9 cellular contexts compared by ENCODE assay signal in genomic region chr11:64851831-64852337, GRCh38. TPM values are rescaled to one million over a fixed set of nuclear protein-coding genes. Genes with fewer than 3 reads are reported as not detected.
A peak's percentile ranks its signal among the peaks of the same experiment; 100 is the strongest.
DNase-seq lines count a peak whose midpoint lies in the region; ATAC-seq, FAIRE-seq and TF ChIP-seq lines count a peak whose summit lies in the region.
"Had no signal": no experiment of that assay in that cellular context is flagged by ENCODE, and none has a peak within 500 bp of the region (broad histone marks: within the 10 kb centered on the region; RNA-seq: fewer than 3 reads in every experiment).

No MANE protein-coding gene starts in this region.

- TF ChIP-seq POLR2A in H1 (IDR thresholded peaks at IDR 0.05; ENCODE audit: control extremely low read depth in 1 of 2, low read depth in 2 of 2, low read length in 2 of 2) = no peak

- H3K36me3 ChIP-seq in H1 (ENCODE audit: control insufficient read depth in 2 of 4, insufficient read depth in 4 of 4, low read length in 3 of 4) (peaks cover 0 to 5% (median 0%) of the 10 kb centered on the region in 4 experiments; a peak in 1 of 8 replicates), thoracic aorta (peaks cover 18% of the 10 kb centered on the region)

- no peak for FAIRE-seq in H1 (lab: Jason Lieb, UNC)

- peak overlapping the region; percentile 88 for H2AK5ac ChIP-seq in H1 (ENCODE audit: low read depth, low read length)

- no peak for TF ChIP-seq EP300 in H1 (IDR thresholded peaks at IDR 0.05; ENCODE audit: borderline replicate concordance in 1 of 2, low read depth in 2 of 2, low read length in 2 of 2)

- peak overlapping the region; percentile 66; the same call in 1 of the 2 replicates for H2BK5ac ChIP-seq in H1 (ENCODE audit: low read depth, low read length)

- CTCF ChIA-PET in activated naive CD4-positive, alpha-beta T cell treated with anti-CD3 and anti-CD28 coated beads for 36 hours (lab: Charles Lee) = interaction anchor here (1.4 to 32.9 kb wide), 3 partner anchors 11 to 478 kb away, joined by 3 to 992 read pairs (median 288); partner anchors contain the start of gene EHD1
- CTCF ChIA-PET in H1 (lab: Charles Lee; ENCODE audit: partially characterized antibody) = interaction anchor here (1.2 to 32.3 kb wide), 8 partner anchors 11 to 144 kb away, joined by 3 to 1058 read pairs (median 24); partner anchors contain the start of genes ATG2A, BATF2, EHD1 and GPHA2

- H3K23me2 ChIP-seq in H1 (ENCODE audit: low read depth, low read length) = no peaks in the 10 kb centered on the region

- peak overlapping the region; percentile 35 for H4K91ac ChIP-seq in H1 (replicated peaks; ENCODE audit: insufficient read length, low read length)

- no peaks in the 10 kb centered on the region for H3K9me3 Mint-ChIP-seq in activated naive CD4-positive, alpha-beta T cell treated with anti-CD3 and anti-CD28 coated beads for 36 hours
- no peaks in the 10 kb centered on the region for H3K9me3 Mint-ChIP-seq in IgD-negative memory B cell

- no peak overlapping the region for H3K14ac ChIP-seq in H1 (ENCODE audit: insufficient read length)

- no peak for TF ChIP-seq CTCF in H1 (IDR thresholded peaks at IDR 0.05; ENCODE audit: control extremely low read depth in 1 of 3, insufficient read depth in 1 of 3, low read depth in 1 of 3, low read length in 3 of 3)
- no peak for TF ChIP-seq CTCF in thoracic aorta (IDR thresholded peaks at IDR 0.05)

- no peaks in the 10 kb centered on the region for H3K27me3 ChIP-seq in H1 (replicated peaks in 1 of 4; ENCODE audit: control insufficient read depth in 3 of 4, extremely low read depth in 1 of 4, insufficient read depth in 3 of 4, low read length in 3 of 4)
- no peaks in the 10 kb centered on the region for H3K27me3 ChIP-seq in thoracic aorta (replicated peaks; ENCODE audit: insufficient read depth)

- H3K4me1 ChIP-seq in H1 (replicated peaks in 1 of 4; ENCODE audit: control insufficient read depth in 3 of 4, insufficient read depth in 4 of 4, low read length in 3 of 4) (peaks cover 0 to 17% (median 7%) of the 10 kb centered on the region in 4 experiments; a peak in 6 of 7 replicates), thoracic aorta (ENCODE audit: control insufficient read depth in 1 of 2, low read depth in 2 of 2) (peaks cover 41 to 76% of the 10 kb centered on the region in 2 donors)

- H3K56ac ChIP-seq in H1 (replicated peaks; ENCODE audit: insufficient read length, low read depth, low read length) = no peak overlapping the region

- H3K4me3 Mint-ChIP-seq in activated naive CD4-positive, alpha-beta T cell treated with anti-CD3 and anti-CD28 coated beads for 36 hours = peak overlapping the region; percentile 49
- peak overlapping the region; percentile 72 to 89 (median 82) for H3K4me3 Mint-ChIP-seq in IgD-negative memory B cell

- TF ChIP-seq RAD21 in H1 (IDR thresholded peaks at IDR 0.05 in 1 of 2, conservative IDR thresholded peaks at IDR 0.05 in 1 of 2; ENCODE audit: low read depth in 2 of 2, low read length in 2 of 2) = no peak

- no peak overlapping the region for H3K4me2 ChIP-seq in H1 (ENCODE audit: insufficient read depth in 1 of 2, low read depth in 2 of 2, low read length in 2 of 2)

- no peaks in the 10 kb centered on the region for H3K9me3 ChIP-seq in H1 (ENCODE audit: insufficient read depth in 2 of 2, low read depth in 1 of 2, low read length in 1 of 2)
- no peaks in the 10 kb centered on the region for H3K9me3 ChIP-seq in thoracic aorta

- H2BK20ac ChIP-seq in H1 (ENCODE audit: low read length) = no peak overlapping the region

- peak overlapping the region; percentile 50; the same call in 1 of the 2 replicates for H2BK12ac ChIP-seq in H1 (ENCODE audit: low read depth, low read length)

- H3K27ac ChIP-seq in H1 (ENCODE audit: low read depth, low read length) = no peak overlapping the region
- H3K27ac ChIP-seq in thoracic aorta = peak overlapping the region; percentile 69 to 96

- H3K79me1 ChIP-seq in H1 (ENCODE audit: low read depth, low read length) = no peaks in the 10 kb centered on the region

- peak; percentile 57 for DNase-seq in activated naive CD4-positive, alpha-beta T cell treated with anti-CD3 and anti-CD28 coated beads for 36 hours
- no peak for DNase-seq in activated naive CD4-positive, alpha-beta T cell treated with anti-CD3 and anti-CD28 coated beads, Interleukin-2, amount 50 U/mL, for 16 hours
- no peak for DNase-seq in H1 (ENCODE audit: low read depth in 1 of 2, low spot score in 2 of 2)
- DNase-seq in thoracic aorta (ENCODE audit: low spot score) = no peak
- DNase-seq: AML-193 had no signal

- no peak overlapping the region for H3K4ac ChIP-seq in H1 (replicated peaks; ENCODE audit: insufficient read length, low read depth, low read length)

- H4K5ac ChIP-seq in H1 (ENCODE audit: insufficient read length, low read depth, low read length) = no peak overlapping the region

- intact Hi-C loops in activated naive CD4-positive, alpha-beta T cell treated with anti-CD3 and anti-CD28 coated beads for 36 hours (cut with micrococcal nuclease) = loop anchor here (1.0 kb wide), 4 partner anchors 7 to 33 kb away; partner anchors contain the start of gene EHD1

- no peak for ATAC-seq in thoracic aorta (ENCODE audit: insufficient number of reproducible peaks, low FRiP score, low read depth)
- ATAC-seq in GM19455 (IDR thresholded peaks at IDR 0.05; ENCODE audit: unreplicated experiment) = no peak
- no peak for ATAC-seq in HG03520 (IDR thresholded peaks at IDR 0.05; ENCODE audit: unreplicated experiment)
- no peak for ATAC-seq in GM19397 (IDR thresholded peaks at IDR 0.05; ENCODE audit: unreplicated experiment)

- H4K20me1 ChIP-seq in H1 (replicated peaks in 1 of 2; ENCODE audit: control insufficient read depth in 1 of 2, insufficient read depth in 2 of 2, low read length in 2 of 2) = peaks cover 0 to 2% of the 10 kb centered on the region in 2 experiments

- H3K23ac ChIP-seq in H1 (ENCODE audit: insufficient read length) = no peak overlapping the region

- H2BK15ac ChIP-seq in H1 (ENCODE audit: low read length) = peak overlapping the region; percentile 92; the same call in 1 of the 2 replicates

- H3K4me3 ChIP-seq in H1 (ENCODE audit: extremely low read depth in 1 of 4, insufficient read depth in 2 of 4, low read depth in 3 of 4, low read length in 4 of 4) (no peak overlapping the region), thoracic aorta (no peak overlapping the region)

- H2BK120ac ChIP-seq in H1 (replicated peaks; ENCODE audit: low read depth, low read length) = no peak overlapping the region

- H3K18ac ChIP-seq in H1 (ENCODE audit: extremely low read depth, low read length) = no peak overlapping the region

- H3K4me1 Mint-ChIP-seq in activated naive CD4-positive, alpha-beta T cell treated with anti-CD3 and anti-CD28 coated beads for 36 hours (ENCODE audit: low read depth) = peaks cover 93% of the 10 kb centered on the region
- peaks cover 59 to 79% (median 62%) of the 10 kb centered on the region in 3 donors for H3K4me1 Mint-ChIP-seq in IgD-negative memory B cell

- 79% methylated on average over 8 of the region's 8 CpGs; no CpG with 5 or more reads in 1 of the 2 experiments for WGBS in H1 (ENCODE audit: extremely low coverage in 1 of 2, insufficient coverage in 1 of 2, insufficient read length in 1 of 2, insufficient replicate concordance in 2 of 2, low coverage in 1 of 2, low lambda C conversion rate in 2 of 2, missing lambda C conversion rate in 1 of 2), 2 experiments

- H2AFZ ChIP-seq in H1 (ENCODE audit: low read length) = no peak overlapping the region

- POLR2A ChIA-PET in H1 (lab: Charles Lee; ENCODE audit: partially characterized antibody) = interaction anchor here (1.5 to 25.7 kb wide), 3 partner anchors 12 to 32 kb away, joined by 3 to 408 read pairs (median 6); partner anchors contain the start of gene EHD1

- H4K8ac ChIP-seq in H1 (ENCODE audit: extremely low read depth, insufficient read depth, low read length) = no peak overlapping the region

- H3K27me3 Mint-ChIP-seq in activated naive CD4-positive, alpha-beta T cell treated with anti-CD3 and anti-CD28 coated beads for 36 hours (ENCODE audit: low read depth) = no peaks in the 10 kb centered on the region
- no peaks in the 10 kb centered on the region for H3K27me3 Mint-ChIP-seq in IgD-negative memory B cell

- peaks cover 38% of the 10 kb centered on the region for H3K36me3 Mint-ChIP-seq in activated naive CD4-positive, alpha-beta T cell treated with anti-CD3 and anti-CD28 coated beads for 36 hours (ENCODE audit: low read depth)
- H3K36me3 Mint-ChIP-seq in IgD-negative memory B cell = peaks cover 6% of the 10 kb centered on the region

- H3K27ac Mint-ChIP-seq in activated naive CD4-positive, alpha-beta T cell treated with anti-CD3 and anti-CD28 coated beads for 36 hours = peak overlapping the region; percentile 95
- H3K27ac Mint-ChIP-seq in IgD-negative memory B cell = peak overlapping the region; percentile 95 to 99 (median 95)

- H3K79me2 ChIP-seq in H1 (ENCODE audit: control insufficient read depth in 1 of 2, insufficient read depth in 2 of 2, low read length in 2 of 2) = no peaks in the 10 kb centered on the region

- no peak overlapping the region for H3K9ac ChIP-seq in H1 (replicated peaks in 1 of 4; ENCODE audit: extremely low read depth in 1 of 4, low read depth in 3 of 4, low read length in 3 of 4)

RNA-seq across cellular contexts. Expression of gene CDC42BPG, which starts 7.4 kb away (rescaled TPM):
- under 1 TPM; 0.32 to 0.41 TPM for total RNA-seq in activated naive CD4-positive, alpha-beta T cell treated with anti-CD3 and anti-CD28 coated beads for 36 hours
- polyA plus RNA-seq in IgD-negative memory B cell (0.15 TPM), H1 (2011; rRNA removed) (3.7 and 6.7 TPM in 2 replicates)
- total RNA-seq in H1 (2021; fragmentation: NEBNext Ultra II Directional; extraction: Animal tissue kit (Norgen Biotek cat#: 25700)) = 10.6 and 12.3 TPM in 2 replicates
- 5.9 TPM for polyA plus RNA-seq in H1 (2011; cell fraction: cytosol; rRNA removed)
- 27.1 TPM for polyA plus RNA-seq in H1 (2011; cell fraction: nucleus; rRNA removed)
- polyA plus RNA-seq in H1 (2012, experiment 1 of 2) = 6.2 to 12.1 TPM (median 10.3 TPM) in 4 replicates
- polyA plus RNA-seq in H1 (2012, experiment 2 of 2) = 4.7 TPM
- polyA plus RNA-seq in H1 (2013, experiment 1 of 2) = 4.8 TPM
- 3.8 TPM for polyA plus RNA-seq in H1 (2013, experiment 2 of 2)
- polyA minus RNA-seq in H1 (2011; rRNA and poly(A)+ RNA removed) = 4.5 and 4.9 TPM in 2 replicates
- polyA minus RNA-seq in H1 (2011; cell fraction: cytosol; rRNA and poly(A)+ RNA removed) = 7.4 TPM
- polyA minus RNA-seq in H1 (2011; cell fraction: nucleus; rRNA and poly(A)+ RNA removed) = 20.2 TPM
- 1 to 10 TPM in 1 of 2 donors, under 1 TPM in 1; 0.68 to 1.2 TPM for total RNA-seq in thoracic aorta

RNA-seq across cellular contexts. Expression of gene EHD1, which starts 26.5 kb away (rescaled TPM):
- total RNA-seq in activated naive CD4-positive, alpha-beta T cell treated with anti-CD3 and anti-CD28 coated beads for 36 hours = 100 to 1,000 TPM; 124 to 132 TPM
- polyA plus RNA-seq in IgD-negative memory B cell (210 TPM), H1 (2011; rRNA removed) (31.5 and 54.0 TPM in 2 replicates)
- total RNA-seq in H1 (2021; fragmentation: NEBNext Ultra II Directional; extraction: Animal tissue kit (Norgen Biotek cat#: 25700)) = 36.9 and 42.9 TPM in 2 replicates
- polyA plus RNA-seq in H1 (2011; cell fraction: cytosol; rRNA removed) = 33.1 TPM
- 38.0 TPM for polyA plus RNA-seq in H1 (2011; cell fraction: nucleus; rRNA removed)
- 22.9 to 33.8 TPM (median 30.9 TPM) in 4 replicates for polyA plus RNA-seq in H1 (2012, experiment 1 of 2)
- polyA plus RNA-seq in H1 (2012, experiment 2 of 2) = 28.9 TPM
- polyA plus RNA-seq in H1 (2013, experiment 1 of 2) = 19.7 TPM
- polyA plus RNA-seq in H1 (2013, experiment 2 of 2) = 17.7 TPM
- 24.7 and 48.1 TPM in 2 replicates for polyA minus RNA-seq in H1 (2011; rRNA and poly(A)+ RNA removed)
- polyA minus RNA-seq in H1 (2011; cell fraction: cytosol; rRNA and poly(A)+ RNA removed) = 28.1 TPM
- polyA minus RNA-seq in H1 (2011; cell fraction: nucleus; rRNA and poly(A)+ RNA removed) = 22.0 TPM
- 100 to 1,000 TPM in 1 of 2 donors, 10 to 100 TPM in 1; 67.4 to 140 TPM for total RNA-seq in thoracic aorta

RNA-seq across cellular contexts. Expression of gene MEN1, which starts 41.5 kb away (rescaled TPM):
- total RNA-seq in activated naive CD4-positive, alpha-beta T cell treated with anti-CD3 and anti-CD28 coated beads for 36 hours = 10 to 100 TPM; 23.9 TPM
- polyA plus RNA-seq in IgD-negative memory B cell = 36.4 TPM
- 56.3 and 56.9 TPM in 2 replicates for total RNA-seq in H1 (2021; fragmentation: NEBNext Ultra II Directional; extraction: Animal tissue kit (Norgen Biotek cat#: 25700))
- polyA plus RNA-seq in H1 (2011; rRNA removed) = 47.2 and 78.5 TPM in 2 replicates
- polyA plus RNA-seq in H1 (2011; cell fraction: cytosol; rRNA removed) = 43.0 TPM
- polyA plus RNA-seq in H1 (2011; cell fraction: nucleus; rRNA removed) = 97.2 TPM
- polyA plus RNA-seq in H1 (2012, experiment 1 of 2) = 37.5 to 59.8 TPM (median 54.2 TPM) in 4 replicates
- 53.7 TPM for polyA plus RNA-seq in H1 (2012, experiment 2 of 2)
- polyA plus RNA-seq in H1 (2013, experiment 1 of 2) = 63.6 TPM
- 66.9 TPM for polyA plus RNA-seq in H1 (2013, experiment 2 of 2)
- 22.9 and 27.9 TPM in 2 replicates for polyA minus RNA-seq in H1 (2011; rRNA and poly(A)+ RNA removed)
- polyA minus RNA-seq in H1 (2011; cell fraction: cytosol; rRNA and poly(A)+ RNA removed) = 32.7 TPM
- polyA minus RNA-seq in H1 (2011; cell fraction: nucleus; rRNA and poly(A)+ RNA removed) = 27.2 TPM
- 10 to 100 TPM; 11.6 to 16.0 TPM for total RNA-seq in thoracic aorta

RNA-seq across cellular contexts. Expression of gene MAP4K2, which starts 48.9 kb away (rescaled TPM):
- total RNA-seq in activated naive CD4-positive, alpha-beta T cell treated with anti-CD3 and anti-CD28 coated beads for 36 hours = 10 to 100 TPM; 69.5 to 73.9 TPM
- polyA plus RNA-seq in IgD-negative memory B cell = 68.1 TPM
- total RNA-seq in H1 (2021; fragmentation: NEBNext Ultra II Directional; extraction: Animal tissue kit (Norgen Biotek cat#: 25700)) = 20.7 and 24.0 TPM in 2 replicates
- 20.1 and 25.3 TPM in 2 replicates for polyA plus RNA-seq in H1 (2011; rRNA removed)
- 22.2 TPM for polyA plus RNA-seq in H1 (2011; cell fraction: cytosol; rRNA removed)
- 54.2 TPM for polyA plus RNA-seq in H1 (2011; cell fraction: nucleus; rRNA removed)
- 14.0 to 19.1 TPM (median 15.9 TPM) in 4 replicates for polyA plus RNA-seq in H1 (2012, experiment 1 of 2)
- 12.9 TPM for polyA plus RNA-seq in H1 (2012, experiment 2 of 2)
- polyA plus RNA-seq in H1 (2013, experiment 1 of 2) = 11.2 TPM
- polyA plus RNA-seq in H1 (2013, experiment 2 of 2) = 12.0 TPM
- 18.5 and 20.3 TPM in 2 replicates for polyA minus RNA-seq in H1 (2011; rRNA and poly(A)+ RNA removed)
- polyA minus RNA-seq in H1 (2011; cell fraction: cytosol; rRNA and poly(A)+ RNA removed) = 11.0 TPM
- polyA minus RNA-seq in H1 (2011; cell fraction: nucleus; rRNA and poly(A)+ RNA removed) = 11.6 TPM
- total RNA-seq in thoracic aorta = 10 to 100 TPM; 23.3 to 39.1 TPM
